In genomic region chr4:38385286-38386010, GRCh38 we compare ENCODE assay signal across 1 cellular context.
TF ChIP-seq lines count a peak whose summit lies in the region.

No MANE protein-coding gene starts in this region.

TF ChIP-seq in HepG2, 621 proteins besides CTCF, POLR2A, EP300 and RAD21 (continued from another document and continues in another):
- TF ChIP-seq, protein P1, sequence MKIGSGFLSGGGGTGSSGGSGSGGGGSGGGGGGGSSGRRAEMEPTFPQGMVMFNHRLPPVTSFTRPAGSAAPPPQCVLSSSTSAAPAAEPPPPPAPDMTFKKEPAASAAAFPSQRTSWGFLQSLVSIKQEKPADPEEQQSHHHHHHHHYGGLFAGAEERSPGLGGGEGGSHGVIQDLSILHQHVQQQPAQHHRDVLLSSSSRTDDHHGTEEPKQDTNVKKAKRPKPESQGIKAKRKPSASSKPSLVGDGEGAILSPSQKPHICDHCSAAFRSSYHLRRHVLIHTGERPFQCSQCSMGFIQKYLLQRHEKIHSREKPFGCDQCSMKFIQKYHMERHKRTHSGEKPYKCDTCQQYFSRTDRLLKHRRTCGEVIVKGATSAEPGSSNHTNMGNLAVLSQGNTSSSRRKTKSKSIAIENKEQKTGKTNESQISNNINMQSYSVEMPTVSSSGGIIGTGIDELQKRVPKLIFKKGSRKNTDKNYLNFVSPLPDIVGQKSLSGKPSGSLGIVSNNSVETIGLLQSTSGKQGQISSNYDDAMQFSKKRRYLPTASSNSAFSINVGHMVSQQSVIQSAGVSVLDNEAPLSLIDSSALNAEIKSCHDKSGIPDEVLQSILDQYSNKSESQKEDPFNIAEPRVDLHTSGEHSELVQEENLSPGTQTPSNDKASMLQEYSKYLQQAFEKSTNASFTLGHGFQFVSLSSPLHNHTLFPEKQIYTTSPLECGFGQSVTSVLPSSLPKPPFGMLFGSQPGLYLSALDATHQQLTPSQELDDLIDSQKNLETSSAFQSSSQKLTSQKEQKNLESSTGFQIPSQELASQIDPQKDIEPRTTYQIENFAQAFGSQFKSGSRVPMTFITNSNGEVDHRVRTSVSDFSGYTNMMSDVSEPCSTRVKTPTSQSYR (CRISPR knock-in tag; IDR thresholded peaks at IDR 0.05; ENCODE audit: borderline replicate concordance) = peak; percentile 52; the same call in 1 of the 2 replicates
- TF ChIP-seq ARID3A (IDR thresholded peaks at IDR 0.05; ENCODE audit: low read depth, low read length) (peak; percentile 97), HNF1A (IDR thresholded peaks at IDR 0.05; ENCODE audit: low read depth) (peak; percentile 83; the same call in 1 of the 2 replicates), HNF1A (CRISPR knock-in tag; IDR thresholded peaks at IDR 0.05; ENCODE audit: borderline replicate concordance) (peak; percentile 84; the same call in 1 of the 2 replicates), KMT2B (CRISPR knock-in tag; IDR thresholded peaks at IDR 0.05) (no peak), ZNF350 (CRISPR knock-in tag; IDR thresholded peaks at IDR 0.05; ENCODE audit: borderline replicate concordance, low read depth) (no peak), HMG20B (CRISPR knock-in tag; conservative IDR thresholded peaks at IDR 0.05) (no peak), PAX8 (CRISPR knock-in tag; IDR thresholded peaks at IDR 0.05; ENCODE audit: borderline replicate concordance) (no peak), ZSCAN29 (CRISPR knock-in tag; conservative IDR thresholded peaks at IDR 0.05) (0 out of 2 replicates have a peak, but pooled peaks have one; percentile 50), CHD4 (IDR thresholded peaks at IDR 0.05; ENCODE audit: borderline replicate concordance, low read length) (peak; percentile 82; the same call in 1 of the 2 replicates), SUZ12 (IDR thresholded peaks at IDR 0.05; ENCODE audit: low read depth, low read length) (no peak), ZNF605 (CRISPR knock-in tag; IDR thresholded peaks at IDR 0.05) (no peak), KAT2B (IDR thresholded peaks at IDR 0.05; ENCODE audit: borderline replicate concordance, low read depth, low read length) (no peak), ELF3 (CRISPR knock-in tag; IDR thresholded peaks at IDR 0.05) (0 out of 2 replicates have a peak, but pooled peaks have one; percentile 25), ZFY (CRISPR knock-in tag; IDR thresholded peaks at IDR 0.05) (peak; percentile 52), NR3C1 (CRISPR knock-in tag; IDR thresholded peaks at IDR 0.05) (no peak), ARNTL (CRISPR knock-in tag; IDR thresholded peaks at IDR 0.05) (no peak), PHF21A (CRISPR knock-in tag; IDR thresholded peaks at IDR 0.05) (peak; percentile 58; the same call in 1 of the 2 replicates), GPN1 (CRISPR knock-in tag; IDR thresholded peaks at IDR 0.05; ENCODE audit: borderline replicate concordance) (no peak), ARID2 (CRISPR knock-in tag; IDR thresholded peaks at IDR 0.05; ENCODE audit: borderline replicate concordance) (0 out of 2 replicates have a peak, but pooled peaks have one; percentile 29), ZNF773 (CRISPR knock-in tag; IDR thresholded peaks at IDR 0.05; ENCODE audit: borderline replicate concordance) (no peak), MXI1 (IDR thresholded peaks at IDR 0.05; ENCODE audit: borderline replicate concordance, low read depth, low read length) (no peak), CREM (IDR thresholded peaks at IDR 0.05) (peak; percentile 72; the same call in 1 of the 2 replicates), CREM (CRISPR knock-in tag; IDR thresholded peaks at IDR 0.05) (no peak), ZNF121 (CRISPR knock-in tag; IDR thresholded peaks at IDR 0.05) (no peak), ARID5B (CRISPR knock-in tag; IDR thresholded peaks at IDR 0.05) (peak; percentile 81), CC2D1A (CRISPR knock-in tag; IDR thresholded peaks at IDR 0.05) (no peak), TBL1XR1 (IDR thresholded peaks at IDR 0.05; ENCODE audit: borderline replicate concordance, low read length, partially characterized antibody) (no peak), SOX6 (IDR thresholded peaks at IDR 0.05) (no peak), SOX6 (CRISPR knock-in tag; IDR thresholded peaks at IDR 0.05) (peak; percentile 58), ZFX (CRISPR knock-in tag; IDR thresholded peaks at IDR 0.05; ENCODE audit: low read depth) (peak; percentile 62; the same call in 1 of the 2 replicates), DR1 (CRISPR knock-in tag; IDR thresholded peaks at IDR 0.05) (no peak), ARNT (IDR thresholded peaks at IDR 0.05) (no peak), SCMH1 (CRISPR knock-in tag; IDR thresholded peaks at IDR 0.05; ENCODE audit: borderline replicate concordance) (no peak), CREB1 (IDR thresholded peaks at IDR 0.05) (no peak), CREB1 (CRISPR knock-in tag; IDR thresholded peaks at IDR 0.05) (no peak; the same call in 1 of the 2 replicates), FOXA1 (IDR thresholded peaks at IDR 0.05) (no peak), FOXA1 (CRISPR knock-in tag; IDR thresholded peaks at IDR 0.05) (0 out of 2 replicates have a peak, but pooled peaks have one; percentile 6), LCORL (IDR thresholded peaks at IDR 0.05) (no peak), LCORL (CRISPR knock-in tag; IDR thresholded peaks at IDR 0.05) (0 out of 2 replicates have a peak, but pooled peaks have one; percentile 1), SMAD3 (CRISPR knock-in tag; IDR thresholded peaks at IDR 0.05) (no peak), KLF15 (CRISPR knock-in tag; IDR thresholded peaks at IDR 0.05; ENCODE audit: borderline replicate concordance) (no peak), FOXO4 (CRISPR knock-in tag; conservative IDR thresholded peaks at IDR 0.05) (no peak), NFYB (CRISPR knock-in tag; IDR thresholded peaks at IDR 0.05) (no peak; the same call in 1 of the 2 replicates)
- TF ChIP-seq, protein P2, sequence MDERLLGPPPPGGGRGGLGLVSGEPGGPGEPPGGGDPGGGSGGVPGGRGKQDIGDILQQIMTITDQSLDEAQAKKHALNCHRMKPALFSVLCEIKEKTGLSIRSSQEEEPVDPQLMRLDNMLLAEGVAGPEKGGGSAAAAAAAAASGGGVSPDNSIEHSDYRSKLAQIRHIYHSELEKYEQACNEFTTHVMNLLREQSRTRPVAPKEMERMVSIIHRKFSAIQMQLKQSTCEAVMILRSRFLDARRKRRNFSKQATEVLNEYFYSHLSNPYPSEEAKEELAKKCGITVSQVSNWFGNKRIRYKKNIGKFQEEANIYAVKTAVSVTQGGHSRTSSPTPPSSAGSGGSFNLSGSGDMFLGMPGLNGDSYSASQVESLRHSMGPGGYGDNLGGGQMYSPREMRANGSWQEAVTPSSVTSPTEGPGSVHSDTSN (CRISPR knock-in tag; IDR thresholded peaks at IDR 0.05) = no peak
- TF ChIP-seq, protein P3, sequence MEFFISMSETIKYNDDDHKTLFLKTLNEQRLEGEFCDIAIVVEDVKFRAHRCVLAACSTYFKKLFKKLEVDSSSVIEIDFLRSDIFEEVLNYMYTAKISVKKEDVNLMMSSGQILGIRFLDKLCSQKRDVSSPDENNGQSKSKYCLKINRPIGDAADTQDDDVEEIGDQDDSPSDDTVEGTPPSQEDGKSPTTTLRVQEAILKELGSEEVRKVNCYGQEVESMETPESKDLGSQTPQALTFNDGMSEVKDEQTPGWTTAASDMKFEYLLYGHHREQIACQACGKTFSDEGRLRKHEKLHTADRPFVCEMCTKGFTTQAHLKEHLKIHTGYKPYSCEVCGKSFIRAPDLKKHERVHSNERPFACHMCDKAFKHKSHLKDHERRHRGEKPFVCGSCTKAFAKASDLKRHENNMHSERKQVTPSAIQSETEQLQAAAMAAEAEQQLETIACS (CRISPR knock-in tag; IDR thresholded peaks at IDR 0.05) = no peak
- TF ChIP-seq, protein P4, sequence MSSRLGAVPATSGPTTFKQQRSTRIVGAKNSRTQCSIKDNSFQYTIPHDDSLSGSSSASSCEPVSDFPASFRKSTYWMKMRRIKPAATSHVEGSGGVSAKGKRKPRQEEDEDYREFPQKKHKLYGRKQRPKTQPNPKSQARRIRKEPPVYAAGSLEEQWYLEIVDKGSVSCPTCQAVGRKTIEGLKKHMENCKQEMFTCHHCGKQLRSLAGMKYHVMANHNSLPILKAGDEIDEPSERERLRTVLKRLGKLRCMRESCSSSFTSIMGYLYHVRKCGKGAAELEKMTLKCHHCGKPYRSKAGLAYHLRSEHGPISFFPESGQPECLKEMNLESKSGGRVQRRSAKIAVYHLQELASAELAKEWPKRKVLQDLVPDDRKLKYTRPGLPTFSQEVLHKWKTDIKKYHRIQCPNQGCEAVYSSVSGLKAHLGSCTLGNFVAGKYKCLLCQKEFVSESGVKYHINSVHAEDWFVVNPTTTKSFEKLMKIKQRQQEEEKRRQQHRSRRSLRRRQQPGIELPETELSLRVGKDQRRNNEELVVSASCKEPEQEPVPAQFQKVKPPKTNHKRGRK (CRISPR knock-in tag; IDR thresholded peaks at IDR 0.05) = no peak
- TF ChIP-seq, protein P5, sequence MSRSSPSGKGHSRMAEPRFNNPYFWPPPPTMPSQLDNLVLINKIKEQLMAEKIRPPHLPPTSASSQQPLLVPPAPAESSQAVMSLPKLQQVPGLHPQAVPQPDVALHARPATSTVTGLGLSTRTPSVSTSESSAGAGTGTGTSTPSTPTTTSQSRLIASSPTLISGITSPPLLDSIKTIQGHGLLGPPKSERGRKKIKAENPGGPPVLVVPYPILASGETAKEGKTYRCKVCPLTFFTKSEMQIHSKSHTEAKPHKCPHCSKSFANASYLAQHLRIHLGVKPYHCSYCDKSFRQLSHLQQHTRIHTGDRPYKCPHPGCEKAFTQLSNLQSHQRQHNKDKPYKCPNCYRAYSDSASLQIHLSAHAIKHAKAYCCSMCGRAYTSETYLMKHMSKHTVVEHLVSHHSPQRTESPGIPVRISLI (CRISPR knock-in tag; IDR thresholded peaks at IDR 0.05; ENCODE audit: borderline replicate concordance) = peak; percentile 80; the same call in 1 of the 2 replicates
